Comparison of ENCODE assay signal across 20 cellular contexts in genomic region chr20:33919653-33920052, GRCh38.
"Had no signal": no experiment of that assay in that cellular context is flagged by ENCODE, and none has a peak within 500 bp of the region (broad histone marks: within the 10 kb centered on the region; RNA-seq: fewer than 3 reads in every experiment).

No MANE protein-coding gene starts in this region.

- H3K27me3 ChIP-seq: body of pancreas, gastrocnemius medialis, heart right ventricle, spleen had no signal

- H3K36me3 ChIP-seq: gastrocnemius medialis, heart right ventricle, spleen had no signal

- H3K27ac ChIP-seq: body of pancreas, epithelial cell of prostate, gastrocnemius medialis, heart right ventricle, psoas muscle, spleen had no signal

- H3K4me3 ChIP-seq: body of pancreas, gastrocnemius medialis, heart right ventricle, psoas muscle, spleen had no signal

- H3K4me1 ChIP-seq: body of pancreas, gastrocnemius medialis, psoas muscle had no signal

- FAIRE-seq: islet of Langerhans had no signal

- ATAC-seq: activated naive CD4-positive, alpha-beta T cell treated with anti-CD3 and anti-CD28 coated beads, Interleukin-2, amount 50 U/mL, for 72 hours; body of pancreas; effector memory CD8-positive, alpha-beta T cell; gastrocnemius medialis; heart right ventricle; psoas muscle; sciatic nerve; stimulated activated naive B cell treated with anti-CD40 and anti-IgM and Interleukin-4, amounts not matched to agents 10 μg/mL and 1 μg/mL and 100 μg/mL, for 72 hours; WTC11 had no signal

- H3K9me3 ChIP-seq: body of pancreas, gastrocnemius medialis, heart right ventricle, psoas muscle, spleen had no signal

- DNase-seq: activated CD4-positive, alpha-beta T cell treated with anti-CD3 and anti-CD28 coated beads, Interleukin-2, amount 10 ng/mL, durations not matched to agents 24 days and 14 days; activated CD8-positive, alpha-beta memory T cell treated with anti-CD3 and anti-CD28 coated beads for 24 hours; activated T-cell treated with anti-CD3 and anti-CD28 coated beads for 4 hours; amniotic stem cell; body of pancreas; central memory CD4-positive, alpha-beta T cell; effector memory CD8-positive, alpha-beta T cell; gastrocnemius medialis; heart right ventricle; mesenchymal stem cell; psoas muscle; spleen; stimulated activated CD4-positive, alpha-beta T cell treated with anti-CD3 and anti-CD28 coated beads, Interleukin-1b, Interleukin-23, amount 100 ng/mL, for 48 hours; stimulated activated naive B cell treated with anti-CD40 and anti-IgM and Interleukin-4, amounts not matched to agents 10 μg/mL and 1 μg/mL and 100 μg/mL, for 72 hours; substantia nigra had no signal
